24 cellular contexts compared by ENCODE assay signal in genomic region chr12:103769240-103769945, GRCh38.
A peak's percentile ranks its signal among the peaks of the same experiment; 100 is the strongest.
DNase-seq lines count a peak whose midpoint lies in the region; ATAC-seq and TF ChIP-seq lines count a peak whose summit lies in the region.
"Had no signal": no experiment of that assay in that cellular context is flagged by ENCODE, and none has a peak within 500 bp of the region (broad histone marks: within the 10 kb centered on the region; RNA-seq: fewer than 3 reads in every experiment).

No MANE protein-coding gene starts in this region.

- WGBS in SK-N-SH (ENCODE audit: low lambda C conversion rate), result 97% methylated on average over 9 of the region's 9 CpGs

- TF ChIP-seq CTCF in SK-N-SH (IDR thresholded peaks at IDR 0.05) (no peak), NB4 (IDR thresholded peaks at IDR 0.05; ENCODE audit: low read depth, low read length) (no peak), nephron progenitor cell (IDR thresholded peaks at IDR 0.05) (no peak)

- no peak overlapping the region for H3K9ac ChIP-seq in SK-N-SH
- no peak overlapping the region for H3K9ac ChIP-seq in SK-N-MC (ENCODE audit: insufficient read length)
- H3K9ac ChIP-seq: KMS-11 had no signal

- CTCF ChIA-PET in SK-N-SH (lab: Yijun Ruan, JAX), result interaction anchor here (1.4 to 1.6 kb wide), 3 partner anchors 8 to 109 kb away, joined by 3 to 7 read pairs (median 3); no protein-coding TSS in a partner anchor

- H3K4me1 ChIP-seq in SK-N-SH (ENCODE audit: control insufficient read depth in 1 of 2, insufficient read depth in 2 of 2, low read depth in 1 of 2, low read length in 1 of 2), result no peaks in the 10 kb centered on the region

- POLR2A ChIA-PET in SK-N-SH (lab: Yijun Ruan, JAX), result no interaction called here

- no peak for TF ChIP-seq POLR2A in NB4 (IDR thresholded peaks at IDR 0.05; ENCODE audit: extremely low read depth, insufficient read length)

- H3K27ac ChIP-seq in SK-N-SH (ENCODE audit: low read depth in 2 of 2, low read length in 1 of 2), result no peak overlapping the region
- peak overlapping the region; percentile 42; the same call in 1 of the 2 replicates for H3K27ac ChIP-seq in SK-N-MC
- H3K27ac ChIP-seq: C4-2B, KMS-11 had no signal

- H3K4me3 ChIP-seq in SK-N-SH (ENCODE audit: low read depth in 2 of 2, low read length in 1 of 2) (no peak overlapping the region), NB4 (ENCODE audit: low read depth, low read length) (no peak overlapping the region), SK-N-MC (0 out of 2 replicates have a peak overlapping the region, but pooled peaks have one; percentile 15)

- H3K9me3 ChIP-seq in SK-N-SH (no peaks in the 10 kb centered on the region), SK-N-MC (ENCODE audit: low read depth, low read length) (no peaks in the 10 kb centered on the region)

- no peaks in the 10 kb centered on the region for H3K27me3 Mint-ChIP-seq in nephron progenitor cell (ENCODE audit: low read depth, poor library complexity)
- H3K27me3 Mint-ChIP-seq: activated naive CD4-positive, alpha-beta T cell treated with anti-CD3 and anti-CD28 coated beads, Interleukin-2, amount 10 ng/mL, durations not matched to agents 7 days and 5 days; activated T-cell treated with anti-CD3 and anti-CD28 coated beads, Interleukin-2, amount 50 U/mL, for 24 hours; memory B cell; naive thymus-derived CD8-positive, alpha-beta T cell had no signal

- TF ChIP-seq RAD21 in SK-N-SH (IDR thresholded peaks at IDR 0.05; ENCODE audit: low read length), result no peak

- H3K27ac Mint-ChIP-seq in nephron progenitor cell, result peak overlapping the region; percentile 85
- H3K27ac Mint-ChIP-seq: activated naive CD4-positive, alpha-beta T cell treated with anti-CD3 and anti-CD28 coated beads, Interleukin-2, amount 10 ng/mL, durations not matched to agents 7 days and 5 days; activated T-cell treated with anti-CD3 and anti-CD28 coated beads, Interleukin-2, amount 50 U/mL, for 24 hours; memory B cell had no signal

- no peak overlapping the region for H3K4me3 Mint-ChIP-seq in nephron progenitor cell
- H3K4me3 Mint-ChIP-seq: activated naive CD4-positive, alpha-beta T cell treated with anti-CD3 and anti-CD28 coated beads, Interleukin-2, amount 10 ng/mL, durations not matched to agents 7 days and 5 days; activated T-cell treated with anti-CD3 and anti-CD28 coated beads, Interleukin-2, amount 50 U/mL, for 24 hours; memory B cell; naive thymus-derived CD8-positive, alpha-beta T cell had no signal

- H3K9me2 ChIP-seq in SK-N-SH, result no peaks in the 10 kb centered on the region

- peaks cover 40% of the 10 kb centered on the region for H3K4me1 Mint-ChIP-seq in nephron progenitor cell
- H3K4me1 Mint-ChIP-seq: activated naive CD4-positive, alpha-beta T cell treated with anti-CD3 and anti-CD28 coated beads, Interleukin-2, amount 10 ng/mL, durations not matched to agents 7 days and 5 days; memory B cell; naive thymus-derived CD8-positive, alpha-beta T cell had no signal

- no peak for DNase-seq in SK-N-SH
- peak; percentile 63 for DNase-seq in NB4 (ENCODE audit: low read depth)
- peak; percentile 16 for DNase-seq in SK-N-MC (ENCODE audit: low read depth, low spot score)
- no peak for DNase-seq in nephron progenitor cell
- no peak for DNase-seq in T1000 (lab: John Stamatoyannopoulos, UW)
- DNase-seq: activated CD4-positive, CD25-positive, alpha-beta regulatory T cell treated with anti-CD3 and anti-CD28 coated beads, Interleukin-2, amount 50 U/mL, for 72 hours; activated naive CD4-positive, alpha-beta T cell treated with anti-CD3 and anti-CD28 coated beads, Interleukin-2, amount 10 ng/mL, durations not matched to agents 7 days and 5 days; activated T-cell treated with anti-CD3 and anti-CD28 coated beads, Interleukin-2, amount 50 U/mL, for 24 hours; anterior cingulate cortex; central memory CD4-positive, alpha-beta T cell; DMS153; foreskin fibroblast; GDM1; kidney glomerular epithelial cell; naive thymus-derived CD8-positive, alpha-beta T cell; NCI-H1092 treated with DMSO at 0.1 percent for 48 hours; NCI-H2029 treated with DMSO at 0.1 percent for 48 hours; NCI-H774 had no signal

- no peak for TF ChIP-seq EP300 in SK-N-SH (IDR thresholded peaks at IDR 0.05; ENCODE audit: borderline replicate concordance in 1 of 2, low read depth in 1 of 2, low read length in 1 of 2)

- no peaks in the 10 kb centered on the region for H3K36me3 Mint-ChIP-seq in nephron progenitor cell (ENCODE audit: low read depth)
- H3K36me3 Mint-ChIP-seq: activated naive CD4-positive, alpha-beta T cell treated with anti-CD3 and anti-CD28 coated beads, Interleukin-2, amount 10 ng/mL, durations not matched to agents 7 days and 5 days had no signal

- no peak overlapping the region for H3K4me2 ChIP-seq in SK-N-SH
- H3K4me2 ChIP-seq: KMS-11 had no signal

- H3K36me3 ChIP-seq in SK-N-SH (replicated peaks in 1 of 2; ENCODE audit: control insufficient read depth in 1 of 2, insufficient read depth in 2 of 2, low read length in 1 of 2), result peaks cover 11 to 33% of the 10 kb centered on the region in 2 experiments
- peaks cover 6% of the 10 kb centered on the region for H3K36me3 ChIP-seq in SK-N-MC (ENCODE audit: insufficient read depth, low read length)

- ATAC-seq in SK-N-SH treated with all-trans-retinoic acid at 6 μM for 48 hours (peak; percentile 6; the same call in 1 of the 3 replicates), HG03135 (IDR thresholded peaks at IDR 0.05; ENCODE audit: unreplicated experiment) (no peak), HG02763 (IDR thresholded peaks at IDR 0.05; ENCODE audit: unreplicated experiment) (no peak)
- ATAC-seq: naive thymus-derived CD8-positive, alpha-beta T cell had no signal

- no peak overlapping the region for H2AFZ ChIP-seq in SK-N-SH (ENCODE audit: low read depth)

- H3K79me2 ChIP-seq in SK-N-SH (ENCODE audit: insufficient read depth), result no peaks in the 10 kb centered on the region

- peaks cover 6% of the 10 kb centered on the region for H3F3A ChIP-seq in SK-N-SH (replicated peaks; ENCODE audit: insufficient read depth)

- H3K27me3 ChIP-seq in SK-N-SH (ENCODE audit: insufficient read depth), result no peaks in the 10 kb centered on the region

- no peaks in the 10 kb centered on the region for H4K20me1 ChIP-seq in SK-N-SH (ENCODE audit: insufficient read depth)

- no peaks in the 10 kb centered on the region for H3K9me3 Mint-ChIP-seq in nephron progenitor cell
- H3K9me3 Mint-ChIP-seq: activated naive CD4-positive, alpha-beta T cell treated with anti-CD3 and anti-CD28 coated beads, Interleukin-2, amount 10 ng/mL, durations not matched to agents 7 days and 5 days; activated T-cell treated with anti-CD3 and anti-CD28 coated beads, Interleukin-2, amount 50 U/mL, for 24 hours; memory B cell; naive thymus-derived CD8-positive, alpha-beta T cell had no signal

TF ChIP-seq in SK-N-SH treated with all-trans-retinoic acid at 6 μM for 48 hours, 23 proteins besides CTCF, POLR2A, EP300 and RAD21:
- TF ChIP-seq GLIS3 (CRISPR knock-in tag; IDR thresholded peaks at IDR 0.05) (no peak), POU6F1 (CRISPR knock-in tag; IDR thresholded peaks at IDR 0.05; ENCODE audit: borderline replicate concordance, low read depth) (no peak), ISL1 (CRISPR knock-in tag; IDR thresholded peaks at IDR 0.05) (no peak)
TF ChIP-seq in SK-N-SH treated with all-trans-retinoic acid at 6 μM for 48 hours: peak in this region for 0.

TF ChIP-seq in SK-N-SH, 30 proteins besides CTCF, POLR2A, EP300 and RAD21:
- no peak for TF ChIP-seq NFIC (IDR thresholded peaks at IDR 0.05; ENCODE audit: borderline replicate concordance)
- no peak for TF ChIP-seq MXI1 (IDR thresholded peaks at IDR 0.05; ENCODE audit: low read depth, low read length)
- TF ChIP-seq TAF1 (IDR thresholded peaks at IDR 0.05; ENCODE audit: borderline replicate concordance, low read depth, low read length), result no peak
- no peak for TF ChIP-seq ZBTB33 (IDR thresholded peaks at IDR 0.05; ENCODE audit: borderline replicate concordance, low read depth)
- TF ChIP-seq FOXM1 (IDR thresholded peaks at IDR 0.05; ENCODE audit: low read depth), result no peak
- TF ChIP-seq FOSL2 (IDR thresholded peaks at IDR 0.05; ENCODE audit: borderline replicate concordance, low read depth), result no peak

Comparison
In these comparisons a context has a peak if more than half of its experiments do, and no peak if none do; other contexts are left out.
1. DNase-seq: peak in NB4 (single experiment) and SK-N-MC (single experiment); none in SK-N-SH (single experiment), nephron progenitor cell (single experiment) and T1000 (single experiment).